Comparison of ENCODE assay signal across 1 cellular context in the genomic region with DNA sequence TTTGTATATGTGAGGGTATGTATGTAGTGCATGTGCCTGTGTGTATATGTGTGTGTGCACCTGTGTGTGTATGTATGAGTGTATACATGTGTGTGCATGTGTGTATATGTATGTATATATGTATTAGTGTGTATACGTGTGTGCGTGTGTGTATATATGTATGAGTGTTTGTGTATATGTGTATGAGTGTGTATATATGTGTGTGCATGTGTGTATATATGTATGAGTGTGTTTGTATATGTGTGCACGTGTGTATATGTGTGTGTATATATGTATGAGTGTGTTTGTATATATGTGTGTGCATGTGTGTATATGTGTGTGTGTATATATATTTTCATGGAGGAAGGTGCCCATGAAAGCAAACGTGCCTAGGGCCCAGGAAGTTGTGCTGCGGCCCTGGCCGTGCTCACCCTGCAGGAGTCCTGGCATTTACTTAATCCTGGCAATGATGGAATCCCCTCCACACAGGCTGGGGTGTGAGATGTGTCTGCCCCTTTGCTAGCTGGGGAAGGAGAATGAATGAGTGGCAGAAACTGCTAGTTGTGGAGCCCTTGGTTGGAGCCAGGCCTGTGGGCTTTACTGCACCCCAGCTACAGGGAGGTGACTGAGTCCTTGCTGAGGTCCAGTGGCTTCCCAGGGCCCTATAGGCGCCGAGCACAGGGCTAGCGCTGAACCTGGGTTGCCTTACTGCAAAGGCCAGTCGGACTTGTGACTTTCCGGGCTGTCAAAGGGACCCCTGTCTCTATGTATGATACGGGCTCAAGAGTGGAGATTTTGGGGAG.
TF ChIP-seq lines count a peak whose summit lies in the region.

No MANE protein-coding gene starts in this region.

TF ChIP-seq in GM12878, 131 proteins besides CTCF, POLR2A, EP300 and RAD21:
- TF ChIP-seq, protein P1, sequence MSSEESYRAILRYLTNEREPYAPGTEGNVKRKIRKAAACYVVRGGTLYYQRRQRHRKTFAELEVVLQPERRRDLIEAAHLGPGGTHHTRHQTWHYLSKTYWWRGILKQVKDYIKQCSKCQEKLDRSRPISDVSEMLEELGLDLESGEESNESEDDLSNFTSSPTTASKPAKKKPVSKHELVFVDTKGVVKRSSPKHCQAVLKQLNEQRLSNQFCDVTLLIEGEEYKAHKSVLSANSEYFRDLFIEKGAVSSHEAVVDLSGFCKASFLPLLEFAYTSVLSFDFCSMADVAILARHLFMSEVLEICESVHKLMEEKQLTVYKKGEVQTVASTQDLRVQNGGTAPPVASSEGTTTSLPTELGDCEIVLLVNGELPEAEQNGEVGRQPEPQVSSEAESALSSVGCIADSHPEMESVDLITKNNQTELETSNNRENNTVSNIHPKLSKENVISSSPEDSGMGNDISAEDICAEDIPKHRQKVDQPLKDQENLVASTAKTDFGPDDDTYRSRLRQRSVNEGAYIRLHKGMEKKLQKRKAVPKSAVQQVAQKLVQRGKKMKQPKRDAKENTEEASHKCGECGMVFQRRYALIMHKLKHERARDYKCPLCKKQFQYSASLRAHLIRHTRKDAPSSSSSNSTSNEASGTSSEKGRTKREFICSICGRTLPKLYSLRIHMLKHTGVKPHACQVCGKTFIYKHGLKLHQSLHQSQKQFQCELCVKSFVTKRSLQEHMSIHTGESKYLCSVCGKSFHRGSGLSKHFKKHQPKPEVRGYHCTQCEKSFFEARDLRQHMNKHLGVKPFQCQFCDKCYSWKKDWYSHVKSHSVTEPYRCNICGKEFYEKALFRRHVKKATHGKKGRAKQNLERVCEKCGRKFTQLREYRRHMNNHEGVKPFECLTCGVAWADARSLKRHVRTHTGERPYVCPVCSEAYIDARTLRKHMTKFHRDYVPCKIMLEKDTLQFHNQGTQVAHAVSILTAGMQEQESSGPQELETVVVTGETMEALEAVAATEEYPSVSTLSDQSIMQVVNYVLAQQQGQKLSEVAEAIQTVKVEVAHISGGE (CRISPR knock-in tag; IDR thresholded peaks at IDR 0.05), result no peak
- TF ChIP-seq RELA (IDR thresholded peaks at IDR 0.05; ENCODE audit: borderline replicate concordance, partially characterized antibody) (no peak), USF1 (IDR thresholded peaks at IDR 0.05; ENCODE audit: borderline replicate concordance, extremely low read length, insufficient read depth, low read depth, low read length) (no peak), KAT2A (conservative IDR thresholded peaks at IDR 0.05; ENCODE audit: control insufficient read depth, low read depth, low read length) (no peak), RAD51 (IDR thresholded peaks at IDR 0.05) (no peak), ATF2 (IDR thresholded peaks at IDR 0.05; ENCODE audit: low read length) (no peak), BCL3 (IDR thresholded peaks at IDR 0.05; ENCODE audit: borderline replicate concordance, insufficient read depth, low read depth, low read length, poor library complexity, severe bottlenecking) (no peak), BCL11A (IDR thresholded peaks at IDR 0.05; ENCODE audit: low read depth, low read length) (no peak), BRCA1 (IDR thresholded peaks at IDR 0.05; ENCODE audit: low read depth, low read length) (no peak), NRF1 (conservative IDR thresholded peaks at IDR 0.05; ENCODE audit: low read depth, low read length) (no peak), MYC (IDR thresholded peaks at IDR 0.05; ENCODE audit: insufficient read depth, insufficient read length, insufficient replicate concordance, low read length, severe bottlenecking) (no peak), IRF3 (IDR thresholded peaks at IDR 0.05) (no peak), SPI1 (IDR thresholded peaks at IDR 0.05; ENCODE audit: borderline replicate concordance, insufficient read depth, low read depth, low read length) (no peak), CBX3 (IDR thresholded peaks at IDR 0.05; ENCODE audit: borderline replicate concordance, low read depth) (no peak)
- TF ChIP-seq, protein P2, sequence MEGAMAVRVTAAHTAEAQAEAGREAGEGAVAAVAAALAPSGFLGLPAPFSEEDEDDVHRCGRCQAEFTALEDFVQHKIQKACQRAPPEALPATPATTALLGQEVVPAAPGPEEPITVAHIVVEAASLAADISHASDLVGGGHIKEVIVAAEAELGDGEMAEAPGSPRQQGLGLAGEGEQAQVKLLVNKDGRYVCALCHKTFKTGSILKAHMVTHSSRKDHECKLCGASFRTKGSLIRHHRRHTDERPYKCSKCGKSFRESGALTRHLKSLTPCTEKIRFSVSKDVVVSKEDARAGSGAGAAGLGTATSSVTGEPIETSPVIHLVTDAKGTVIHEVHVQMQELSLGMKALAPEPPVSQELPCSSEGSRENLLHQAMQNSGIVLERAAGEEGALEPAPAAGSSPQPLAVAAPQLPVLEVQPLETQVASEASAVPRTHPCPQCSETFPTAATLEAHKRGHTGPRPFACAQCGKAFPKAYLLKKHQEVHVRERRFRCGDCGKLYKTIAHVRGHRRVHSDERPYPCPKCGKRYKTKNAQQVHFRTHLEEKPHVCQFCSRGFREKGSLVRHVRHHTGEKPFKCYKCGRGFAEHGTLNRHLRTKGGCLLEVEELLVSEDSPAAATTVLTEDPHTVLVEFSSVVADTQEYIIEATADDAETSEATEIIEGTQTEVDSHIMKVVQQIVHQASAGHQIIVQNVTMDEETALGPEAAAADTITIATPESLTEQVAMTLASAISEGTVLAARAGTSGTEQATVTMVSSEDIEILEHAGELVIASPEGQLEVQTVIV (IDR thresholded peaks at IDR 0.05; ENCODE audit: borderline replicate concordance, partially characterized antibody), result no peak
- TF ChIP-seq, protein P3, sequence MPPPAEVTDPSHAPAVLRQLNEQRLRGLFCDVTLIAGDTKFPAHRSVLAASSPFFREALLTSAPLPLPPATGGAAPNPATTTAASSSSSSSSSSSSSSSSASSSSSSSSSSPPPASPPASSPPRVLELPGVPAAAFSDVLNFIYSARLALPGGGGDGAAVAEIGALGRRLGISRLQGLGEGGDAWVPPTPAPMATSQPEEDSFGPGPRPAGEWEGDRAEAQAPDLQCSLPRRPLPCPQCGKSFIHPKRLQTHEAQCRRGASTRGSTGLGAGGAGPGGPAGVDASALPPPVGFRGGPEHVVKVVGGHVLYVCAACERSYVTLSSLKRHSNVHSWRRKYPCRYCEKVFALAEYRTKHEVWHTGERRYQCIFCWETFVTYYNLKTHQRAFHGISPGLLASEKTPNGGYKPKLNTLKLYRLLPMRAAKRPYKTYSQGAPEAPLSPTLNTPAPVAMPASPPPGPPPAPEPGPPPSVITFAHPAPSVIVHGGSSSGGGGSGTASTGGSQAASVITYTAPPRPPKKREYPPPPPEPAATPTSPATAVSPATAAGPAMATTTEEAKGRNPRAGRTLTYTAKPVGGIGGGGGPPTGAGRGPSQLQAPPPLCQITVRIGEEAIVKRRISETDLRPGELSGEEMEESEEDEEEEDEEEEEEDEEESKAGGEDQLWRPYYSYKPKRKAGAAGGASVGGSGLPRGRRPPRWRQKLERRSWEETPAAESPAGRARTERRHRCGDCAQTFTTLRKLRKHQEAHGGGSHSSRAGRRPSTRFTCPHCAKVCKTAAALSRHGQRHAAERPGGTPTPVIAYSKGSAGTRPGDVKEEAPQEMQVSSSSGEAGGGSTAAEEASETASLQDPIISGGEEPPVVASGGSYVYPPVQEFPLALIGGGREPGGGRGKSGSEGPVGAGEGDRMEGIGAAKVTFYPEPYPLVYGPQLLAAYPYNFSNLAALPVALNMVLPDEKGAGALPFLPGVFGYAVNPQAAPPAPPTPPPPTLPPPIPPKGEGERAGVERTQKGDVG (CRISPR knock-in tag; IDR thresholded peaks at IDR 0.05), result no peak
